Comparison of ENCODE assay signal across 1 cellular context in the genomic region with DNA sequence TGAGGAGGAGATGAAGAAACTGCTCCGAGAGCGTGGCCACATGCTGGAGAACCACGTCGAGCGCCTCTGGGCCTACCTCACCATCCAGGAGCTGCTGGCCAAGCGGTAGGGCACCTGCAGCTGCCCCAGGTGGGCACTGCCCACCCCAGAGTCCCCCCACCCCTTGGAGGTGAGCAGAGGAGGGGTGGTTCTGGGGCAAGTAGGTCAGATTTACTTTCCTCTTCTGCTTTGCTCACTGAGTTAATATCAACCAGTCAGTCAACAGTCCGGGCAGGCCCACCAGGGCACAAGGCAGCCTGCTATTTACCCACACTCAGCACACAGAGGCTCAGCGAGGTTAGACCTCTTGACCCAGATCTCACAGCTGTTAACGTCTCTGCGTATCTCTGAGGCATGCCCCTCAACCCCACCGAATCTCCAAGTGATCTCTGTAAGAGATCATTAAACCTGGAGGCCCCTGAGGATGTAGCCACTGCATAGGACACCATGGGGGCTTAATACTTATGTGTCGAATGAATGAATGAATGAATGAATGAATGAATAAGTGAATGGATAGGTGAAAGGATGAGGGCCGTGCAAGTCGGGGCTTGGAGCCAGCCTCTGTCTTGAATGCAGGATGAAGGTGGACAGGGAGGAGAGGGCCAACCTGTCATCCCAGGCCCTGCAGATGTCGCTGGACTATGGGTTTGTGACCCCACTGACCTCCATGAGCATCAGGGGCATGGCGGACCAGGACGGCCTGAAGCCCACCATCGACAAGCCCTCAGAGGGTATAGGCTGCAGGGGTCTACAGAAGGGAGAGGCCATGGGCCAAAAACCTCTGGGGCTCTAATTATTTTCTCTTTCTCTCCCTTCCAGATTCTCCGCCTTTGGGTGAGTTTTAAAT.
TF ChIP-seq lines count a peak whose summit lies in the region.

No MANE protein-coding gene starts in this region.

TF ChIP-seq in HepG2, 621 proteins besides CTCF, POLR2A, EP300 and RAD21 (continued from another document and continues in another):
- TF ChIP-seq TIGD3 (CRISPR knock-in tag; IDR thresholded peaks at IDR 0.05; ENCODE audit: borderline replicate concordance) = no peak
- TF ChIP-seq LCORL (IDR thresholded peaks at IDR 0.05) = no peak
- peak; percentile 82 for TF ChIP-seq LCORL (CRISPR knock-in tag; IDR thresholded peaks at IDR 0.05)
- peak; percentile 92 for TF ChIP-seq RXRB (CRISPR knock-in tag; IDR thresholded peaks at IDR 0.05; ENCODE audit: borderline replicate concordance)
- TF ChIP-seq SMAD9 (CRISPR knock-in tag; IDR thresholded peaks at IDR 0.05) = no peak
- TF ChIP-seq, protein P1, sequence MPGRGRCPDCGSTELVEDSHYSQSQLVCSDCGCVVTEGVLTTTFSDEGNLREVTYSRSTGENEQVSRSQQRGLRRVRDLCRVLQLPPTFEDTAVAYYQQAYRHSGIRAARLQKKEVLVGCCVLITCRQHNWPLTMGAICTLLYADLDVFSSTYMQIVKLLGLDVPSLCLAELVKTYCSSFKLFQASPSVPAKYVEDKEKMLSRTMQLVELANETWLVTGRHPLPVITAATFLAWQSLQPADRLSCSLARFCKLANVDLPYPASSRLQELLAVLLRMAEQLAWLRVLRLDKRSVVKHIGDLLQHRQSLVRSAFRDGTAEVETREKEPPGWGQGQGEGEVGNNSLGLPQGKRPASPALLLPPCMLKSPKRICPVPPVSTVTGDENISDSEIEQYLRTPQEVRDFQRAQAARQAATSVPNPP (CRISPR knock-in tag; IDR thresholded peaks at IDR 0.05) = no peak
- TF ChIP-seq EEA1 (CRISPR knock-in tag; IDR thresholded peaks at IDR 0.05; ENCODE audit: borderline replicate concordance) = no peak
- 0 out of 2 replicates have a peak, but pooled peaks have one; percentile 31 for TF ChIP-seq THAP9 (CRISPR knock-in tag; IDR thresholded peaks at IDR 0.05; ENCODE audit: borderline replicate concordance)
- no peak for TF ChIP-seq TAF1 (CRISPR knock-in tag; IDR thresholded peaks at IDR 0.05)
- no peak for TF ChIP-seq ZNF605 (CRISPR knock-in tag; IDR thresholded peaks at IDR 0.05)
- no peak for TF ChIP-seq RARG (CRISPR knock-in tag; IDR thresholded peaks at IDR 0.05; ENCODE audit: low read depth)
- no peak for TF ChIP-seq REL (CRISPR knock-in tag; conservative IDR thresholded peaks at IDR 0.05)
- no peak for TF ChIP-seq POLR2AphosphoS2 (IDR thresholded peaks at IDR 0.05; ENCODE audit: low read depth, low read length)
- TF ChIP-seq TCF7 (IDR thresholded peaks at IDR 0.05; ENCODE audit: low read depth) = peak; percentile 47; the same call in 1 of the 2 replicates
- TF ChIP-seq KIAA2018 (CRISPR knock-in tag; IDR thresholded peaks at IDR 0.05; ENCODE audit: borderline replicate concordance) = no peak
- no peak for TF ChIP-seq ZBTB20 (CRISPR knock-in tag; IDR thresholded peaks at IDR 0.05; ENCODE audit: borderline replicate concordance, low read depth)
- TF ChIP-seq SP4 (CRISPR knock-in tag; IDR thresholded peaks at IDR 0.05) = no peak
- TF ChIP-seq ZC3H13 (CRISPR knock-in tag; IDR thresholded peaks at IDR 0.05) = no peak
- TF ChIP-seq PAWR (CRISPR knock-in tag; IDR thresholded peaks at IDR 0.05; ENCODE audit: borderline replicate concordance) = no peak
- 0 out of 2 replicates have a peak, but pooled peaks have one; percentile 43 for TF ChIP-seq KDM5B (CRISPR knock-in tag; IDR thresholded peaks at IDR 0.05; ENCODE audit: borderline replicate concordance)
- no peak for TF ChIP-seq RBM39 (IDR thresholded peaks at IDR 0.05; ENCODE audit: low read depth, low read length, poor library complexity, severe bottlenecking)
- TF ChIP-seq NR2F2 (IDR thresholded peaks at IDR 0.05; ENCODE audit: borderline replicate concordance, low read depth) = peak; percentile 90
- TF ChIP-seq, protein P2, sequence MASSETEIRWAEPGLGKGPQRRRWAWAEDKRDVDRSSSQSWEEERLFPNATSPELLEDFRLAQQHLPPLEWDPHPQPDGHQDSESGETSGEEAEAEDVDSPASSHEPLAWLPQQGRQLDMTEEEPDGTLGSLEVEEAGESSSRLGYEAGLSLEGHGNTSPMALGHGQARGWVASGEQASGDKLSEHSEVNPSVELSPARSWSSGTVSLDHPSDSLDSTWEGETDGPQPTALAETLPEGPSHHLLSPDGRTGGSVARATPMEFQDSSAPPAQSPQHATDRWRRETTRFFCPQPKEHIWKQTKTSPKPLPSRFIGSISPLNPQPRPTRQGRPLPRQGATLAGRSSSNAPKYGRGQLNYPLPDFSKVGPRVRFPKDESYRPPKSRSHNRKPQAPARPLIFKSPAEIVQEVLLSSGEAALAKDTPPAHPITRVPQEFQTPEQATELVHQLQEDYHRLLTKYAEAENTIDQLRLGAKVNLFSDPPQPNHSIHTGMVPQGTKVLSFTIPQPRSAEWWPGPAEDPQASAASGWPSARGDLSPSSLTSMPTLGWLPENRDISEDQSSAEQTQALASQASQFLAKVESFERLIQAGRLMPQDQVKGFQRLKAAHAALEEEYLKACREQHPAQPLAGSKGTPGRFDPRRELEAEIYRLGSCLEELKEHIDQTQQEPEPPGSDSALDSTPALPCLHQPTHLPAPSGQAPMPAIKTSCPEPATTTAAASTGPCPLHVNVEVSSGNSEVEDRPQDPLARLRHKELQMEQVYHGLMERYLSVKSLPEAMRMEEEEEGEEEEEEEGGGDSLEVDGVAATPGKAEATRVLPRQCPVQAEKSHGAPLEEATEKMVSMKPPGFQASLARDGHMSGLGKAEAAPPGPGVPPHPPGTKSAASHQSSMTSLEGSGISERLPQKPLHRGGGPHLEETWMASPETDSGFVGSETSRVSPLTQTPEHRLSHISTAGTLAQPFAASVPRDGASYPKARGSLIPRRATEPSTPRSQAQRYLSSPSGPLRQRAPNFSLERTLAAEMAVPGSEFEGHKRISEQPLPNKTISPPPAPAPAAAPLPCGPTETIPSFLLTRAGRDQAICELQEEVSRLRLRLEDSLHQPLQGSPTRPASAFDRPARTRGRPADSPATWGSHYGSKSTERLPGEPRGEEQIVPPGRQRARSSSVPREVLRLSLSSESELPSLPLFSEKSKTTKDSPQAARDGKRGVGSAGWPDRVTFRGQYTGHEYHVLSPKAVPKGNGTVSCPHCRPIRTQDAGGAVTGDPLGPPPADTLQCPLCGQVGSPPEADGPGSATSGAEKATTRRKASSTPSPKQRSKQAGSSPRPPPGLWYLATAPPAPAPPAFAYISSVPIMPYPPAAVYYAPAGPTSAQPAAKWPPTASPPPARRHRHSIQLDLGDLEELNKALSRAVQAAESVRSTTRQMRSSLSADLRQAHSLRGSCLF (CRISPR knock-in tag; IDR thresholded peaks at IDR 0.05; ENCODE audit: borderline replicate concordance) = no peak
- no peak for TF ChIP-seq ZNF644 (CRISPR knock-in tag; IDR thresholded peaks at IDR 0.05; ENCODE audit: low read depth)
- TF ChIP-seq SPEN (CRISPR knock-in tag; IDR thresholded peaks at IDR 0.05; ENCODE audit: low read depth) = peak; percentile 74; the same call in 1 of the 2 replicates
- no peak for TF ChIP-seq NFYB (CRISPR knock-in tag; IDR thresholded peaks at IDR 0.05)
- TF ChIP-seq REPIN1 (CRISPR knock-in tag; IDR thresholded peaks at IDR 0.05; ENCODE audit: borderline replicate concordance, low read depth) = no peak
- 0 out of 4 replicates have a peak, but pooled peaks of 1 of the 2 experiments have one; percentile 9 for TF ChIP-seq REST (IDR thresholded peaks at IDR 0.05; ENCODE audit: borderline replicate concordance in 1 of 2, low read depth in 1 of 2, low read length in 2 of 2)
